ENCODE assay signal across 8 cellular contexts in genomic region chr21:36135391-36136094, GRCh38. TPM values are rescaled to one million over a fixed set of nuclear protein-coding genes. Genes with fewer than 3 reads are reported as not detected.
DNase-seq lines count a peak whose midpoint lies in the region; ATAC-seq and TF ChIP-seq lines count a peak whose summit lies in the region.

No MANE protein-coding gene starts in this region.

- CTCF ChIA-PET in RWPE1 (lab: Yijun Ruan, JAX) = interaction anchor here (0.7 to 0.9 kb wide), 2 partner anchors 66 to 74 kb away, joined by 3 to 4 read pairs; partner anchors contain the start of gene CBR1

- no peak for TF ChIP-seq CTCF in RWPE1 (conservative IDR thresholded peaks at IDR 0.05; ENCODE audit: low read depth)
- TF ChIP-seq CTCF in foreskin fibroblast (IDR thresholded peaks at IDR 0.05; ENCODE audit: low read depth, low read length) = no peak

- POLR2A ChIA-PET in RWPE1 (lab: Yijun Ruan, JAX; ENCODE audit: low non-redundant PET) = interaction anchor here (0.6 kb wide), 1 partner anchor 77 kb away, joined by 3 read pairs; no protein-coding TSS in a partner anchor

- no peaks in the 10 kb centered on the region for H3K27me3 Mint-ChIP-seq in natural killer cell treated with Interleukin-12 subunit alpha and Interleukin-12 subunit beta and Interleukin-15 and Interleukin-18, amount 100 ng/mL, for 72 hours

- DNase-seq in DMS153 (lab: John Stamatoyannopoulos, UW) (peak; percentile 56), RWPE1 (ENCODE audit: low spot score) (peak; percentile 70), foreskin fibroblast (peak; percentile 76 to 90)
- peak; percentile 60 for DNase-seq in activated naive CD4-positive, alpha-beta T cell treated with Interleukin-2 at 50 U/mL for 16 hours
- DNase-seq in natural killer cell treated with Interleukin-12 subunit alpha and Interleukin-12 subunit beta and Interleukin-15 and Interleukin-18, amount 100 ng/mL, for 72 hours (ENCODE audit: low spot score) = peak; percentile 78

- peak overlapping the region; percentile 86 for H3K4me3 Mint-ChIP-seq in natural killer cell treated with Interleukin-12 subunit alpha and Interleukin-12 subunit beta and Interleukin-15 and Interleukin-18, amount 100 ng/mL, for 72 hours

- H3K27ac Mint-ChIP-seq in natural killer cell treated with Interleukin-12 subunit alpha and Interleukin-12 subunit beta and Interleukin-15 and Interleukin-18, amount 100 ng/mL, for 72 hours = peak overlapping the region; percentile 59 to 87

- H3K27ac ChIP-seq in HUES6 (ENCODE audit: low read depth, low read length) (no peak overlapping the region), RWPE1 (peak overlapping the region; percentile 98), thymus (ENCODE audit: low read depth) (peak overlapping the region; percentile 68)

- WGBS in thymus = under 1% methylated on average over 60 of the region's 60 CpGs

- H3K36me3 Mint-ChIP-seq in natural killer cell treated with Interleukin-12 subunit alpha and Interleukin-12 subunit beta and Interleukin-15 and Interleukin-18, amount 100 ng/mL, for 72 hours = no peaks in the 10 kb centered on the region

- H3K4me3 ChIP-seq in HUES6 (ENCODE audit: low read depth, low read length) = peak overlapping the region; percentile 78
- H3K4me3 ChIP-seq in foreskin fibroblast (ENCODE audit: low read depth in 1 of 2, low read length in 2 of 2) = peak overlapping the region; percentile 78 to 79
- peak overlapping the region; percentile 60 for H3K4me3 ChIP-seq in thymus (ENCODE audit: low read length)

- H3K9ac ChIP-seq in HUES6 (ENCODE audit: low read length) = peak overlapping the region; percentile 62

- peaks cover 62% of the 10 kb centered on the region for H3K27me3 ChIP-seq in HUES6 (ENCODE audit: control insufficient read depth, insufficient read depth, low read length)
- H3K27me3 ChIP-seq in thymus (ENCODE audit: control insufficient read depth, insufficient read depth) = peaks cover 39% of the 10 kb centered on the region

- H3K9me3 ChIP-seq in HUES6 (ENCODE audit: control insufficient read depth, insufficient read depth, low read depth, low read length) (no peaks in the 10 kb centered on the region), thymus (ENCODE audit: control insufficient read depth) (no peaks in the 10 kb centered on the region)

- no peaks in the 10 kb centered on the region for H3K36me3 ChIP-seq in HUES6 (ENCODE audit: control insufficient read depth, insufficient read depth, low read length)
- no peaks in the 10 kb centered on the region for H3K36me3 ChIP-seq in thymus (ENCODE audit: control insufficient read depth, insufficient read depth)

- peaks cover 14 to 18% of the 10 kb centered on the region in 2 donors for H3K4me1 Mint-ChIP-seq in natural killer cell treated with Interleukin-12 subunit alpha and Interleukin-12 subunit beta and Interleukin-15 and Interleukin-18, amount 100 ng/mL, for 72 hours (ENCODE audit: low read depth in 2 of 2)

- H3K9me3 Mint-ChIP-seq in natural killer cell treated with Interleukin-12 subunit alpha and Interleukin-12 subunit beta and Interleukin-15 and Interleukin-18, amount 100 ng/mL, for 72 hours = no peaks in the 10 kb centered on the region

- peak; percentile 93 for ATAC-seq in natural killer cell treated with Interleukin-12 subunit alpha and Interleukin-12 subunit beta and Interleukin-15 and Interleukin-18, amount 100 ng/mL, for 72 hours
- no peak for ATAC-seq in HG03469 (IDR thresholded peaks at IDR 0.05; ENCODE audit: unreplicated experiment)

- H3K4me1 ChIP-seq in HUES6 (ENCODE audit: control insufficient read depth, insufficient read depth, low read length) = peaks cover 18% of the 10 kb centered on the region
- H3K4me1 ChIP-seq in thymus (ENCODE audit: control insufficient read depth, insufficient read depth, low read length) = peaks cover 15% of the 10 kb centered on the region

RNA-seq across cellular contexts. Expression of gene CBR3, which starts 0.7 kb away (rescaled TPM):
- total RNA-seq in natural killer cell treated with Interleukin-12 subunit alpha and Interleukin-12 subunit beta and Interleukin-15 and Interleukin-18, amount 100 ng/mL, for 72 hours = 1 to 10 TPM; 4.5 to 6.5 TPM
- 9.1 TPM for polyA plus RNA-seq in thymus

RNA-seq across cellular contexts. Expression of gene DOP1B, which starts 21.1 kb away (rescaled TPM):
- 10 to 100 TPM in 1 of 2 donors, 1 to 10 TPM in 1; 8.9 to 16.3 TPM for total RNA-seq in natural killer cell treated with Interleukin-12 subunit alpha and Interleukin-12 subunit beta and Interleukin-15 and Interleukin-18, amount 100 ng/mL, for 72 hours
- 5.7 TPM for polyA plus RNA-seq in thymus
